Comparison of ENCODE assay signal across 10 cellular contexts in the genomic region with DNA sequence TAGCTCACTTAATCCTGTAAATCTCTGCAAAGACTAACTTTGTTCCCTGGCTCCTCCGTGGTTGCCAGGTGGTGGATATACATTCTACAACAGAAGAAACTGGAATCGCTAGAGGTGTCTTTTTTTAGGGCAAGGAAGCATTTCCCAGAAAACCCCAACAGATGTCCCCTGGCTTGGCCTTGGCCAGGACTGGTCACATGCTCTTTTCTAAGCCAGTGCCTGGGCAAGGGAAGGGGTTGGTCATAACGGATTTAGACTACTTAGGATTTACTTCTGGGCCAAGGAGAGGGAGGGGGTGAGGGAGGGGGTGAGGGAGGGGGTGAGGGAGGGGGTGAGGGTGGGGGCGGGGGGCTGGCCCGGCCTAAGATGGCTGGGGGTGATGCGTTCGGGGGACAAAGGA.
A peak's percentile ranks its signal among the peaks of the same experiment; 100 is the strongest.
DNase-seq lines count a peak whose midpoint lies in the region; ATAC-seq and TF ChIP-seq lines count a peak whose summit lies in the region.
"Had no signal": no experiment of that assay in that cellular context is flagged by ENCODE, and none has a peak within 500 bp of the region (broad histone marks: within the 10 kb centered on the region; RNA-seq: fewer than 3 reads in every experiment).

No MANE protein-coding gene starts in this region.

- H4K20me1 ChIP-seq in Loucy (ENCODE audit: insufficient read depth, low read length, poor library complexity, severe bottlenecking) (no peaks in the 10 kb centered on the region), neural progenitor cell (ENCODE audit: low read depth) (no peaks in the 10 kb centered on the region)

- no peak overlapping the region for H3K27ac Mint-ChIP-seq in CD8-positive, alpha-beta T cell
- H3K27ac Mint-ChIP-seq in neural progenitor cell: peak overlapping the region; percentile 89

- peaks cover 12% of the 10 kb centered on the region for H3K27me3 ChIP-seq in CD8-positive, alpha-beta T cell (ENCODE audit: insufficient read depth, low read length)
- H3K27me3 ChIP-seq in Loucy (ENCODE audit: insufficient read depth, low read length, poor library complexity, severe bottlenecking) (no peaks in the 10 kb centered on the region), neural progenitor cell (no peaks in the 10 kb centered on the region)

- H3K36me3 Mint-ChIP-seq in CD8-positive, alpha-beta T cell: peaks cover 2% of the 10 kb centered on the region
- no peaks in the 10 kb centered on the region for H3K36me3 Mint-ChIP-seq in neural progenitor cell

- H3K4me3 Mint-ChIP-seq in CD8-positive, alpha-beta T cell: peak overlapping the region; percentile 47
- H3K4me3 Mint-ChIP-seq in neural progenitor cell: peak overlapping the region; percentile 84

- peaks cover 8% of the 10 kb centered on the region; the same call in 1 of the 2 replicates for H3K79me2 ChIP-seq in Loucy (ENCODE audit: insufficient read depth, low read length)
- no peaks in the 10 kb centered on the region for H3K79me2 ChIP-seq in neural progenitor cell (ENCODE audit: low read depth)

- no peak for DNase-seq in CD8-positive, alpha-beta T cell
- DNase-seq in cerebellum (ENCODE audit: low spot score): peak; percentile 80
- DNase-seq in neural progenitor cell (ENCODE audit: low spot score): peak; percentile 64
- DNase-seq in NCI-H1105 treated with DMSO at 0.1 percent for 48 hours (lab: John Stamatoyannopoulos, UW): no peak
- DNase-seq in NCI-H526 (lab: John Stamatoyannopoulos, UW): no peak
- DNase-seq: foreskin keratinocyte, mammary epithelial cell had no signal

- no peaks in the 10 kb centered on the region for H3K36me3 ChIP-seq in CD8-positive, alpha-beta T cell (ENCODE audit: insufficient read depth, low read length)
- H3K36me3 ChIP-seq in Loucy (ENCODE audit: insufficient read depth, low read length): no peaks in the 10 kb centered on the region
- H3K36me3 ChIP-seq in neural progenitor cell: no peaks in the 10 kb centered on the region

- H3K27ac ChIP-seq in CD8-positive, alpha-beta T cell (ENCODE audit: low read depth, low read length): no peak overlapping the region
- H3K27ac ChIP-seq in neural progenitor cell: no peak overlapping the region
- H3K27ac ChIP-seq: foreskin keratinocyte had no signal

- peaks cover 9% of the 10 kb centered on the region for H3K4me1 Mint-ChIP-seq in CD8-positive, alpha-beta T cell (ENCODE audit: low read depth)
- peaks cover 35% of the 10 kb centered on the region for H3K4me1 Mint-ChIP-seq in neural progenitor cell

- intact Hi-C loops in CD8-positive, alpha-beta T cell (cut with DNase I, micrococcal nuclease): no loop called here

- TF ChIP-seq CTCF in CD8-positive, alpha-beta T cell (IDR thresholded peaks at IDR 0.05): no peak
- no peak for TF ChIP-seq CTCF in Loucy (conservative IDR thresholded peaks at IDR 0.05; ENCODE audit: low read length)
- no peak for TF ChIP-seq CTCF in neural progenitor cell (IDR thresholded peaks at IDR 0.05)

- no peaks in the 10 kb centered on the region for H3K9me3 ChIP-seq in CD8-positive, alpha-beta T cell (ENCODE audit: low read length)
- H3K9me3 ChIP-seq in Loucy (ENCODE audit: insufficient read depth, low read depth, low read length) (no peaks in the 10 kb centered on the region), neural progenitor cell (ENCODE audit: low read depth) (no peaks in the 10 kb centered on the region)

- H2AFZ ChIP-seq in Loucy (ENCODE audit: low read length) (no peak overlapping the region), neural progenitor cell (replicated peaks) (peak overlapping the region; percentile 75)

- H3K27me3 Mint-ChIP-seq in CD8-positive, alpha-beta T cell (ENCODE audit: low read depth): peaks cover 53% of the 10 kb centered on the region
- H3K27me3 Mint-ChIP-seq in neural progenitor cell (ENCODE audit: insufficient read depth, low read depth): peaks cover 2% of the 10 kb centered on the region

- CTCF ChIA-PET in CD8-positive, alpha-beta T cell (lab: Charles Lee): interaction anchor here (1.1 kb wide), 1 partner anchor 8 kb away, joined by 3 read pairs; no protein-coding TSS in a partner anchor

- no peaks in the 10 kb centered on the region for H3K9me3 Mint-ChIP-seq in CD8-positive, alpha-beta T cell
- no peaks in the 10 kb centered on the region for H3K9me3 Mint-ChIP-seq in neural progenitor cell

- H3K9me2 ChIP-seq in Loucy (replicated peaks; ENCODE audit: low read depth, low read length): no peaks in the 10 kb centered on the region

- POLR2A ChIA-PET in CD8-positive, alpha-beta T cell (lab: Charles Lee): no interaction called here

- H3K9ac ChIP-seq in Loucy (ENCODE audit: low read depth, low read length, poor library complexity, severe bottlenecking): no peak overlapping the region
- no peak overlapping the region for H3K9ac ChIP-seq in neural progenitor cell

- peaks cover 8% of the 10 kb centered on the region for H3K4me1 ChIP-seq in CD8-positive, alpha-beta T cell (ENCODE audit: insufficient read depth, low read length)
- peaks cover 16% of the 10 kb centered on the region for H3K4me1 ChIP-seq in Loucy (ENCODE audit: insufficient read depth, low read length, poor library complexity, severe bottlenecking)
- H3K4me1 ChIP-seq in neural progenitor cell: peaks cover 29% of the 10 kb centered on the region
- H3K4me1 ChIP-seq: foreskin keratinocyte had no signal

- H3K4me2 ChIP-seq in Loucy (ENCODE audit: low read depth, low read length, poor library complexity, severe bottlenecking): peak overlapping the region; percentile 91
- H3K4me2 ChIP-seq in neural progenitor cell: peak overlapping the region; percentile 80

- H3F3A ChIP-seq in Loucy (ENCODE audit: low read depth): no peaks in the 10 kb centered on the region
- peaks cover 30% of the 10 kb centered on the region for H3F3A ChIP-seq in neural progenitor cell (ENCODE audit: low read depth)

- no peak for ATAC-seq in CD8-positive, alpha-beta T cell
- ATAC-seq in GM18907 (IDR thresholded peaks at IDR 0.05; ENCODE audit: unreplicated experiment): no peak
- no peak for ATAC-seq in HG03457 (IDR thresholded peaks at IDR 0.05; ENCODE audit: unreplicated experiment)

- H3K4me3 ChIP-seq in CD8-positive, alpha-beta T cell (ENCODE audit: low read depth, low read length): no peak overlapping the region
- no peak overlapping the region for H3K4me3 ChIP-seq in Loucy (ENCODE audit: low read length, poor library complexity, severe bottlenecking)
- H3K4me3 ChIP-seq in neural progenitor cell: no peak overlapping the region

Comparison
In these comparisons a context has a peak if more than half of its experiments do, and no peak if none do; other contexts are left out.
1. DNase-seq: peak in cerebellum (single experiment) and neural progenitor cell (single experiment); none in CD8-positive, alpha-beta T cell (0 of 7), NCI-H1105 treated with DMSO at 0.1 percent for 48 hours (single experiment) and NCI-H526 (0 of 2).